Comparison of ENCODE assay signal across 16 cellular contexts in genomic region chr22:28146401-28147304, GRCh38.
DNase-seq lines count a peak whose midpoint lies in the region; ATAC-seq, FAIRE-seq and TF ChIP-seq lines count a peak whose summit lies in the region.
"Had no signal": no experiment of that assay in that cellular context is flagged by ENCODE, and none has a peak within 500 bp of the region (broad histone marks: within the 10 kb centered on the region; RNA-seq: fewer than 3 reads in every experiment).

No MANE protein-coding gene starts in this region.

- no peak overlapping the region for H3K14ac ChIP-seq in H1 (ENCODE audit: insufficient read length)

- TF ChIP-seq POLR2A in H1 (IDR thresholded peaks at IDR 0.05; ENCODE audit: control extremely low read depth in 1 of 2, low read depth in 2 of 2, low read length in 2 of 2), result no peak

- no peak for FAIRE-seq in H1 (lab: Jason Lieb, UNC)
- FAIRE-seq: endothelial cell of umbilical vein had no signal

- no peak overlapping the region for H3K4me3 Mint-ChIP-seq in nephron progenitor cell
- H3K4me3 Mint-ChIP-seq: activated naive CD4-positive, alpha-beta T cell treated with anti-CD3 and anti-CD28 coated beads, Interleukin-2, amount 10 ng/mL, durations not matched to agents 7 days and 5 days; central memory CD8-positive, alpha-beta T cell; T-cell had no signal

- no peak overlapping the region for H3K4me2 ChIP-seq in H1 (ENCODE audit: insufficient read depth in 1 of 2, low read depth in 2 of 2, low read length in 2 of 2)
- H3K4me2 ChIP-seq: BLaER1 treated with 17β-estradiol and CSF1 and Interleukin-3, amounts not matched to agents 10 nM and 100 nM had no signal

- H3K79me1 ChIP-seq in H1 (ENCODE audit: low read depth, low read length), result no peaks in the 10 kb centered on the region

- H2BK5ac ChIP-seq in H1 (ENCODE audit: low read depth, low read length), result no peak overlapping the region

- peaks cover 68% of the 10 kb centered on the region for H3K4me1 Mint-ChIP-seq in nephron progenitor cell
- H3K4me1 Mint-ChIP-seq: activated naive CD4-positive, alpha-beta T cell treated with anti-CD3 and anti-CD28 coated beads, Interleukin-2, amount 10 ng/mL, durations not matched to agents 7 days and 5 days; central memory CD8-positive, alpha-beta T cell; T-cell had no signal

- no peak overlapping the region for H2BK120ac ChIP-seq in H1 (replicated peaks; ENCODE audit: low read depth, low read length)

- TF ChIP-seq CTCF in H1 (IDR thresholded peaks at IDR 0.05; ENCODE audit: control extremely low read depth in 1 of 3, insufficient read depth in 1 of 3, low read depth in 1 of 3, low read length in 3 of 3) (no peak), nephron progenitor cell (IDR thresholded peaks at IDR 0.05) (no peak)

- H3K27ac ChIP-seq in H1 (ENCODE audit: low read depth, low read length), result no peak overlapping the region
- H3K27ac ChIP-seq: BLaER1 treated with 17β-estradiol and CSF1 and Interleukin-3, amounts not matched to agents 10 nM and 100 nM had no signal

- no peak overlapping the region for H2AK5ac ChIP-seq in H1 (ENCODE audit: low read depth, low read length)

- no peaks in the 10 kb centered on the region for H4K20me1 ChIP-seq in H1 (replicated peaks in 1 of 2; ENCODE audit: control insufficient read depth in 1 of 2, insufficient read depth in 2 of 2, low read length in 2 of 2)
- H4K20me1 ChIP-seq: BLaER1 treated with 17β-estradiol and CSF1 and Interleukin-3, amounts not matched to agents 10 nM and 100 nM had no signal

- peaks cover 0 to 4% (median 2%) of the 10 kb centered on the region in 4 experiments; a peak in 3 of 7 replicates for H3K4me1 ChIP-seq in H1 (replicated peaks in 1 of 4; ENCODE audit: control insufficient read depth in 3 of 4, insufficient read depth in 4 of 4, low read length in 3 of 4)
- H3K4me1 ChIP-seq: BLaER1 treated with 17β-estradiol and CSF1 and Interleukin-3, amounts not matched to agents 10 nM and 100 nM had no signal

- no peak overlapping the region for H2BK15ac ChIP-seq in H1 (ENCODE audit: low read length)

- H4K91ac ChIP-seq in H1 (replicated peaks; ENCODE audit: insufficient read length, low read length), result no peak overlapping the region

- TF ChIP-seq RAD21 in H1 (IDR thresholded peaks at IDR 0.05 in 1 of 2, conservative IDR thresholded peaks at IDR 0.05 in 1 of 2; ENCODE audit: low read depth in 2 of 2, low read length in 2 of 2), result no peak

- CTCF ChIA-PET in H1 (lab: Charles Lee; ENCODE audit: partially characterized antibody), result interaction anchor here (0.6 to 2.1 kb wide), 3 partner anchors 35 to 146 kb away, joined by 3 to 9 read pairs (median 4); no protein-coding TSS in a partner anchor

- no peak overlapping the region for H2BK12ac ChIP-seq in H1 (ENCODE audit: low read depth, low read length)

- H3K36me3 Mint-ChIP-seq in nephron progenitor cell (ENCODE audit: low read depth), result no peaks in the 10 kb centered on the region
- H3K36me3 Mint-ChIP-seq: activated naive CD4-positive, alpha-beta T cell treated with anti-CD3 and anti-CD28 coated beads, Interleukin-2, amount 10 ng/mL, durations not matched to agents 7 days and 5 days; T-cell had no signal

- no peaks in the 10 kb centered on the region for H3K9me3 ChIP-seq in H1 (ENCODE audit: insufficient read depth in 2 of 2, low read depth in 1 of 2, low read length in 1 of 2)
- H3K9me3 ChIP-seq: BLaER1 treated with 17β-estradiol and CSF1 and Interleukin-3, amounts not matched to agents 10 nM and 100 nM had no signal

- no peak overlapping the region for H3K56ac ChIP-seq in H1 (replicated peaks; ENCODE audit: insufficient read length, low read depth, low read length)

- H3K27me3 ChIP-seq in H1 (replicated peaks in 1 of 4; ENCODE audit: control insufficient read depth in 3 of 4, extremely low read depth in 1 of 4, insufficient read depth in 3 of 4, low read length in 3 of 4), result no peaks in the 10 kb centered on the region
- H3K27me3 ChIP-seq: BLaER1 treated with 17β-estradiol and CSF1 and Interleukin-3, amounts not matched to agents 10 nM and 100 nM had no signal

- H3K36me3 ChIP-seq in H1 (ENCODE audit: control insufficient read depth in 2 of 4, insufficient read depth in 4 of 4, low read length in 3 of 4), result no peaks in the 10 kb centered on the region
- H3K36me3 ChIP-seq: BLaER1 treated with 17β-estradiol and CSF1 and Interleukin-3, amounts not matched to agents 10 nM and 100 nM had no signal

- no peaks in the 10 kb centered on the region for H3K23me2 ChIP-seq in H1 (ENCODE audit: low read depth, low read length)

- 84% methylated on average over 5 of the region's 5 CpGs; no CpG with 5 or more reads in 1 of the 2 experiments for WGBS in H1 (ENCODE audit: extremely low coverage in 1 of 2, insufficient coverage in 1 of 2, insufficient read length in 1 of 2, insufficient replicate concordance in 2 of 2, low coverage in 1 of 2, low lambda C conversion rate in 2 of 2, missing lambda C conversion rate in 1 of 2), 2 experiments

- no peak overlapping the region for H3K23ac ChIP-seq in H1 (ENCODE audit: insufficient read length)

- H4K5ac ChIP-seq in H1 (ENCODE audit: insufficient read length, low read depth, low read length), result no peak overlapping the region

- H3K9me3 Mint-ChIP-seq in nephron progenitor cell, result no peaks in the 10 kb centered on the region
- H3K9me3 Mint-ChIP-seq: activated naive CD4-positive, alpha-beta T cell treated with anti-CD3 and anti-CD28 coated beads, Interleukin-2, amount 10 ng/mL, durations not matched to agents 7 days and 5 days; central memory CD8-positive, alpha-beta T cell; T-cell had no signal

- H3K79me2 ChIP-seq in H1 (ENCODE audit: control insufficient read depth in 1 of 2, insufficient read depth in 2 of 2, low read length in 2 of 2), result no peaks in the 10 kb centered on the region

- ATAC-seq in HG02970 (IDR thresholded peaks at IDR 0.05; ENCODE audit: low FRiP score, unreplicated experiment) (no peak), GM19452 (IDR thresholded peaks at IDR 0.05; ENCODE audit: unreplicated experiment) (no peak)
- ATAC-seq: activated CD4-positive, CD25-positive, alpha-beta regulatory T cell treated with anti-CD3 and anti-CD28 coated beads, Interleukin-2, amount 50 U/mL, for 24 hours; T-cell had no signal

- peak overlapping the region; percentile 16 for H3K27ac Mint-ChIP-seq in nephron progenitor cell
- H3K27ac Mint-ChIP-seq: activated naive CD4-positive, alpha-beta T cell treated with anti-CD3 and anti-CD28 coated beads, Interleukin-2, amount 10 ng/mL, durations not matched to agents 7 days and 5 days; T-cell had no signal

- no peaks in the 10 kb centered on the region for H3K27me3 Mint-ChIP-seq in nephron progenitor cell (ENCODE audit: low read depth, poor library complexity)
- H3K27me3 Mint-ChIP-seq: activated naive CD4-positive, alpha-beta T cell treated with anti-CD3 and anti-CD28 coated beads, Interleukin-2, amount 10 ng/mL, durations not matched to agents 7 days and 5 days had no signal

- no peak for TF ChIP-seq EP300 in H1 (IDR thresholded peaks at IDR 0.05; ENCODE audit: borderline replicate concordance in 1 of 2, low read depth in 2 of 2, low read length in 2 of 2)

- no peak overlapping the region for H2BK20ac ChIP-seq in H1 (ENCODE audit: low read length)

- H3K9ac ChIP-seq in H1 (replicated peaks in 1 of 4; ENCODE audit: extremely low read depth in 1 of 4, low read depth in 3 of 4, low read length in 3 of 4), result no peak overlapping the region
- H3K9ac ChIP-seq: BLaER1 treated with 17β-estradiol and CSF1 and Interleukin-3, amounts not matched to agents 10 nM and 100 nM had no signal

- H2AFZ ChIP-seq in H1 (ENCODE audit: low read length), result no peak overlapping the region

- no peak overlapping the region for H4K8ac ChIP-seq in H1 (ENCODE audit: extremely low read depth, insufficient read depth, low read length)

- no peak overlapping the region for H3K4ac ChIP-seq in H1 (replicated peaks; ENCODE audit: insufficient read length, low read depth, low read length)

- H3K4me3 ChIP-seq in H1 (ENCODE audit: extremely low read depth in 1 of 4, insufficient read depth in 2 of 4, low read depth in 3 of 4, low read length in 4 of 4), result no peak overlapping the region
- H3K4me3 ChIP-seq: BLaER1 treated with 17β-estradiol and CSF1 and Interleukin-3, amounts not matched to agents 10 nM and 100 nM had no signal

- POLR2A ChIA-PET in H1 (lab: Charles Lee; ENCODE audit: partially characterized antibody), result no interaction called here

- no peak overlapping the region for H3K18ac ChIP-seq in H1 (ENCODE audit: extremely low read depth, low read length)

- DNase-seq in DMS79 (lab: John Stamatoyannopoulos, UW) (peak; percentile 28), NCI-H446 (lab: John Stamatoyannopoulos, UW) (peak; percentile 34 to 82), H1 (ENCODE audit: low read depth in 1 of 2, low spot score in 2 of 2) (no peak), nephron progenitor cell (no peak), NCI-H2196 treated with DMSO at 0.1 percent for 48 hours (lab: John Stamatoyannopoulos, UW; ENCODE audit: unreplicated experiment) (no peak)
- DNase-seq in stimulated activated CD4-positive, alpha-beta T cell treated with anti-CD3 and anti-CD28 coated beads, Interleukin-15, amount 100 ng/mL, for 24 hours, result no peak
- DNase-seq: activated CD8-positive, alpha-beta memory T cell treated with anti-CD3 and anti-CD28 coated beads, Interleukin-2, amount 50 U/mL, for 48 hours; activated naive CD4-positive, alpha-beta T cell treated with anti-CD3 and anti-CD28 coated beads, Interleukin-2, amount 10 ng/mL, durations not matched to agents 7 days and 5 days; stimulated activated CD4-positive, alpha-beta T cell treated with anti-CD3 and anti-CD28 coated beads, Interleukin-2, amount 100 ng/mL, for 24 hours; T-cell had no signal

TF ChIP-seq in H1, 55 proteins besides CTCF, POLR2A, EP300 and RAD21 (continues in another document):
- TF ChIP-seq RNF2 (IDR thresholded peaks at IDR 0.05; ENCODE audit: borderline replicate concordance, low read depth, low read length, missing control alignments, poor library complexity, severe bottlenecking), result no peak
- TF ChIP-seq NANOG (IDR thresholded peaks at IDR 0.05; ENCODE audit: insufficient read depth, low read depth, low read length, poor library complexity, severe bottlenecking), result no peak
- TF ChIP-seq ZNF274 (IDR thresholded peaks at IDR 0.05; ENCODE audit: borderline replicate concordance, extremely low read depth, low read length), result no peak
- TF ChIP-seq TCF12 (IDR thresholded peaks at IDR 0.05; ENCODE audit: low read depth, low read length), result no peak
- TF ChIP-seq BACH1 (IDR thresholded peaks at IDR 0.05; ENCODE audit: low read length), result peak; percentile 48; the same call in 1 of the 2 replicates
- TF ChIP-seq TBP (IDR thresholded peaks at IDR 0.05; ENCODE audit: low read depth, low read length), result no peak
- TF ChIP-seq ASH2L (IDR thresholded peaks at IDR 0.05; ENCODE audit: low read length), result no peak
- no peak for TF ChIP-seq E2F6 (IDR thresholded peaks at IDR 0.05)
- TF ChIP-seq MAFK (IDR thresholded peaks at IDR 0.05; ENCODE audit: low read depth, low read length), result peak; percentile 62; the same call in 1 of the 2 replicates

Comparison
In these comparisons a context has a peak if more than half of its experiments do, and no peak if none do; other contexts are left out.
1. DNase-seq: peak in DMS79 (single experiment) and NCI-H446 (2 of 2); none in H1 (0 of 2), nephron progenitor cell (single experiment), NCI-H2196 treated with DMSO at 0.1 percent for 48 hours (single experiment) and stimulated activated CD4-positive, alpha-beta T cell treated with anti-CD3 and anti-CD28 coated beads, Interleukin-15, amount 100 ng/mL, for 24 hours (single experiment).